Comparison of ENCODE assay signal across 8 cellular contexts in genomic region chr7:103348452-103348851, GRCh38. TPM values are rescaled to one million over a fixed set of nuclear protein-coding genes. Genes with fewer than 3 reads are reported as not detected.
DNase-seq lines count a peak whose midpoint lies in the region; ATAC-seq and TF ChIP-seq lines count a peak whose summit lies in the region.

No MANE protein-coding gene starts in this region.

- TF ChIP-seq POLR2A in GM18505 (IDR thresholded peaks at IDR 0.05; ENCODE audit: borderline replicate concordance, extremely low read depth, insufficient read depth, insufficient read length), result no peak

- peak overlapping the region; percentile 90 to 100 (median 95) for H3K4me3 Mint-ChIP-seq in T-cell

- peaks cover 72 to 77% (median 77%) of the 10 kb centered on the region in 3 donors for H3K4me1 Mint-ChIP-seq in T-cell

- no peaks in the 10 kb centered on the region for H3K9me3 Mint-ChIP-seq in T-cell

- H3K36me3 Mint-ChIP-seq in T-cell, result peaks cover 13% of the 10 kb centered on the region

- POLR2A ChIA-PET in T-cell (lab: Charles Lee), result no interaction called here

- H3K27ac ChIP-seq in skin epidermis, result peak overlapping the region in 13 of 21 experiments; percentile 85 to 98 (median 93)

- ATAC-seq in T-cell (replicated peaks in 1 of 4), result no peak
- no peak for ATAC-seq in GM18505 (IDR thresholded peaks at IDR 0.05; ENCODE audit: unreplicated experiment)

- peak overlapping the region; percentile 90 for H3K4me3 ChIP-seq in fibroblast of villous mesenchyme (ENCODE audit: low read depth, low read length)
- H3K4me3 ChIP-seq in skin epidermis, result peak overlapping the region; percentile 49 to 91 (median 82)

- H3K27me3 Mint-ChIP-seq in T-cell, result no peaks in the 10 kb centered on the region

- DNase-seq in DMS 273 (lab: John Stamatoyannopoulos, UW; ENCODE audit: unreplicated experiment) (peak; percentile 28), DMS 273 treated with DMSO at 0.1 percent for 48 hours (lab: John Stamatoyannopoulos, UW) (no peak), T-cell (no peak), fibroblast of villous mesenchyme (ENCODE audit: low read depth) (no peak), NCI-H2227 treated with DMSO at 0.1 percent for 48 hours (lab: John Stamatoyannopoulos, UW) (no peak), retina (no peak)

- CTCF ChIA-PET in T-cell (lab: Charles Lee), result interaction anchor here in 1 of 2 donors (1.0 kb wide), 1 partner anchor 51 kb away, joined by 5 read pairs; the partner anchor contains the start of gene PMPCB

- peak overlapping the region; percentile 83 to 94 for H3K27ac Mint-ChIP-seq in T-cell

- no peak for TF ChIP-seq CTCF in fibroblast of villous mesenchyme (IDR thresholded peaks at IDR 0.05; ENCODE audit: insufficient read depth, low read depth, low read length)

RNA-seq across cellular contexts. Expression of gene PSMC2, which starts 1.0 kb away (rescaled TPM):
- total RNA-seq in T-cell (10 to 100 TPM; 61.8 to 72.6 (median 66.6) TPM), fibroblast of villous mesenchyme (223 and 252 TPM in 2 replicates)

RNA-seq across cellular contexts. Expression of gene DNAJC2, which starts 3.9 kb away (rescaled TPM):
- total RNA-seq in T-cell (10 to 100 TPM; 34.5 to 57.6 (median 40.0) TPM), fibroblast of villous mesenchyme (17.3 and 17.7 TPM in 2 replicates)

RNA-seq across cellular contexts. Expression of gene PMPCB, which starts 51.2 kb away (rescaled TPM):
- total RNA-seq in T-cell (10 to 100 TPM; 62.5 to 91.1 (median 66.2) TPM), fibroblast of villous mesenchyme (45.4 and 53.5 TPM in 2 replicates)
